ENCODE assay signal across 23 cellular contexts in genomic region chr1:5388622-5389021, GRCh38.
DNase-seq lines count a peak whose midpoint lies in the region; ATAC-seq and TF ChIP-seq lines count a peak whose summit lies in the region.
"Had no signal": no experiment of that assay in that cellular context is flagged by ENCODE, and none has a peak within 500 bp of the region (broad histone marks: within the 10 kb centered on the region; RNA-seq: fewer than 3 reads in every experiment).

No MANE protein-coding gene starts in this region.

- H3K27ac Mint-ChIP-seq in activated T-cell treated with anti-CD3 and anti-CD28 coated beads, Interleukin-2, amount 50 U/mL, for 72 hours = peak overlapping the region; percentile 60
- H3K27ac Mint-ChIP-seq in activated naive CD8-positive, alpha-beta T cell = peak overlapping the region; percentile 88
- no peak overlapping the region for H3K27ac Mint-ChIP-seq in neural progenitor cell
- H3K27ac Mint-ChIP-seq in MCF 10A (ENCODE audit: low read depth, unreplicated experiment) = no peak overlapping the region
- H3K27ac Mint-ChIP-seq: activated B cell treated with CpG ODN at 0.5 μM for 24 hours, brain, endodermal cell, H9, naive B cell had no signal

- peaks cover 16% of the 10 kb centered on the region for H3K4me1 Mint-ChIP-seq in activated T-cell treated with anti-CD3 and anti-CD28 coated beads, Interleukin-2, amount 50 U/mL, for 72 hours (ENCODE audit: low read depth)
- peaks cover 13% of the 10 kb centered on the region for H3K4me1 Mint-ChIP-seq in activated naive CD8-positive, alpha-beta T cell (ENCODE audit: low read depth)
- H3K4me1 Mint-ChIP-seq in neural progenitor cell (peaks cover 10% of the 10 kb centered on the region), MCF 10A (ENCODE audit: insufficient read depth, unreplicated experiment) (peaks cover 6% of the 10 kb centered on the region)
- H3K4me1 Mint-ChIP-seq: activated B cell treated with CpG ODN at 0.5 μM for 24 hours, endodermal cell, naive B cell had no signal

- H4K20me1 ChIP-seq in Loucy (ENCODE audit: insufficient read depth, low read length, poor library complexity, severe bottlenecking) (no peaks in the 10 kb centered on the region), neural progenitor cell (ENCODE audit: low read depth) (no peaks in the 10 kb centered on the region)

- H3K4me3 Mint-ChIP-seq in activated T-cell treated with anti-CD3 and anti-CD28 coated beads, Interleukin-2, amount 50 U/mL, for 72 hours = peak overlapping the region in 1 of 2 donors; percentile 51
- H3K4me3 Mint-ChIP-seq in activated naive CD8-positive, alpha-beta T cell = peak overlapping the region; percentile 85
- H3K4me3 Mint-ChIP-seq in neural progenitor cell = no peak overlapping the region
- H3K4me3 Mint-ChIP-seq in MCF 10A (ENCODE audit: unreplicated experiment) = no peak overlapping the region
- H3K4me3 Mint-ChIP-seq: activated B cell treated with CpG ODN at 0.5 μM for 24 hours, brain, endodermal cell, H9, naive B cell had no signal

- H3K4me3 ChIP-seq in Loucy (ENCODE audit: low read length, poor library complexity, severe bottlenecking) = peak overlapping the region; percentile 56
- no peak overlapping the region for H3K4me3 ChIP-seq in neural progenitor cell
- H3K4me3 ChIP-seq: right lobe of liver, SJCRH30, thoracic aorta had no signal

- H3F3A ChIP-seq in Loucy (ENCODE audit: low read depth) (peaks cover 10% of the 10 kb centered on the region; the same call in 1 of the 2 replicates), neural progenitor cell (ENCODE audit: low read depth) (no peaks in the 10 kb centered on the region)

- no peaks in the 10 kb centered on the region for H3K27me3 ChIP-seq in Loucy (ENCODE audit: insufficient read depth, low read length, poor library complexity, severe bottlenecking)
- H3K27me3 ChIP-seq in neural progenitor cell = no peaks in the 10 kb centered on the region
- H3K27me3 ChIP-seq: right lobe of liver had no signal

- H3K9me3 ChIP-seq in Loucy (ENCODE audit: insufficient read depth, low read depth, low read length) = no peaks in the 10 kb centered on the region
- no peaks in the 10 kb centered on the region for H3K9me3 ChIP-seq in neural progenitor cell (ENCODE audit: low read depth)
- H3K9me3 ChIP-seq: right lobe of liver, SJCRH30, thoracic aorta had no signal

- H3K9me2 ChIP-seq in Loucy (replicated peaks; ENCODE audit: low read depth, low read length) = no peaks in the 10 kb centered on the region

- H3K79me2 ChIP-seq in Loucy (ENCODE audit: insufficient read depth, low read length) = no peaks in the 10 kb centered on the region
- no peaks in the 10 kb centered on the region for H3K79me2 ChIP-seq in neural progenitor cell (ENCODE audit: low read depth)
- H3K79me2 ChIP-seq: parathyroid adenoma had no signal

- H3K27me3 Mint-ChIP-seq in activated T-cell treated with anti-CD3 and anti-CD28 coated beads, Interleukin-2, amount 50 U/mL, for 72 hours (ENCODE audit: low read depth) = no peaks in the 10 kb centered on the region
- H3K27me3 Mint-ChIP-seq in activated naive CD8-positive, alpha-beta T cell = no peaks in the 10 kb centered on the region
- H3K27me3 Mint-ChIP-seq in neural progenitor cell (ENCODE audit: insufficient read depth, low read depth) = peaks cover 5% of the 10 kb centered on the region
- H3K27me3 Mint-ChIP-seq in MCF 10A (ENCODE audit: insufficient read depth, unreplicated experiment) = no peaks in the 10 kb centered on the region

- H3K9ac ChIP-seq in Loucy (ENCODE audit: low read depth, low read length, poor library complexity, severe bottlenecking) = no peak overlapping the region
- H3K9ac ChIP-seq in neural progenitor cell = no peak overlapping the region
- H3K9ac ChIP-seq: parathyroid adenoma had no signal

- intact Hi-C loops in MCF 10A (cut with micrococcal nuclease) = no loop called here

- no peak for DNase-seq in activated T-cell treated with anti-CD3 and anti-CD28 coated beads, Interleukin-2, amount 50 U/mL, for 72 hours
- no peak for DNase-seq in activated T-cell treated with anti-CD3 and anti-CD28 coated beads, Interleukin-2, amount 50 U/mL, for 48 hours
- DNase-seq in neural progenitor cell (ENCODE audit: low spot score) = peak; percentile 26
- DNase-seq in stimulated activated CD4-positive, alpha-beta T cell treated with anti-CD3 and anti-CD28 coated beads, Interleukin-1b, Interleukin-23, amount 100 ng/mL, for 48 hours = no peak
- DNase-seq in MCF 10A (ENCODE audit: unreplicated experiment) = no peak
- DNase-seq: activated B cell treated with CpG ODN at 0.5 μM for 24 hours, endodermal cell, H9, mesenchymal stem cell, MV-4-11, naive B cell, NCI-H1694, NCI-H774, PC-3, right lobe of liver, SJCRH30, T-helper 9 cell had no signal

- H2AFZ ChIP-seq in Loucy (ENCODE audit: low read length) (no peak overlapping the region), neural progenitor cell (replicated peaks) (peak overlapping the region; percentile 42)
- H2AFZ ChIP-seq: parathyroid adenoma had no signal

- H3K4me2 ChIP-seq in Loucy (ENCODE audit: low read depth, low read length, poor library complexity, severe bottlenecking) = peak overlapping the region; percentile 76
- no peak overlapping the region for H3K4me2 ChIP-seq in neural progenitor cell

- no peaks in the 10 kb centered on the region for H3K36me3 Mint-ChIP-seq in activated T-cell treated with anti-CD3 and anti-CD28 coated beads, Interleukin-2, amount 50 U/mL, for 72 hours (ENCODE audit: insufficient read depth in 2 of 2)
- H3K36me3 Mint-ChIP-seq in activated naive CD8-positive, alpha-beta T cell = no peaks in the 10 kb centered on the region
- H3K36me3 Mint-ChIP-seq in neural progenitor cell (no peaks in the 10 kb centered on the region), MCF 10A (ENCODE audit: insufficient read depth, unreplicated experiment) (no peaks in the 10 kb centered on the region)
- H3K36me3 Mint-ChIP-seq: brain, naive B cell had no signal

- no peaks in the 10 kb centered on the region for H3K9me3 Mint-ChIP-seq in activated T-cell treated with anti-CD3 and anti-CD28 coated beads, Interleukin-2, amount 50 U/mL, for 72 hours
- no peaks in the 10 kb centered on the region for H3K9me3 Mint-ChIP-seq in activated naive CD8-positive, alpha-beta T cell (ENCODE audit: low read depth)
- H3K9me3 Mint-ChIP-seq in neural progenitor cell (no peaks in the 10 kb centered on the region), MCF 10A (ENCODE audit: unreplicated experiment) (no peaks in the 10 kb centered on the region)
- H3K9me3 Mint-ChIP-seq: activated B cell treated with CpG ODN at 0.5 μM for 24 hours, brain, endodermal cell, H9 had no signal

- POLR2A ChIA-PET in MCF 10A (lab: Yijun Ruan, JAX) = no interaction called here

- peak; percentile 28 to 40 for ATAC-seq in activated T-cell treated with anti-CD3 and anti-CD28 coated beads, Interleukin-2, amount 50 U/mL, for 72 hours (replicated peaks in 1 of 2)
- ATAC-seq in GM21576 (IDR thresholded peaks at IDR 0.05; ENCODE audit: unreplicated experiment) = no peak
- ATAC-seq: PC-3, right lobe of liver had no signal

- H3K27ac ChIP-seq in neural progenitor cell = no peak overlapping the region
- H3K27ac ChIP-seq: parathyroid adenoma, right lobe of liver, SJCRH30, thoracic aorta had no signal

- CTCF ChIA-PET in MCF 10A (lab: Yijun Ruan, JAX) = interaction anchor here (1.0 kb wide), 1 partner anchor 9 kb away, joined by 4 read pairs; no protein-coding TSS in a partner anchor

- H3K36me3 ChIP-seq in Loucy (ENCODE audit: insufficient read depth, low read length) = no peaks in the 10 kb centered on the region
- H3K36me3 ChIP-seq in neural progenitor cell = no peaks in the 10 kb centered on the region
- H3K36me3 ChIP-seq: right lobe of liver, SJCRH30, thoracic aorta had no signal

- BruUV-seq in MCF 10A (replicated peaks; lab: Mats Ljungman, UMichigan) = no TSS peak

- TF ChIP-seq CTCF in Loucy (conservative IDR thresholded peaks at IDR 0.05; ENCODE audit: low read length) (no peak), neural progenitor cell (IDR thresholded peaks at IDR 0.05) (no peak), MCF 10A (IDR thresholded peaks at IDR 0.05; ENCODE audit: unreplicated experiment) (no peak)

- H3K4me1 ChIP-seq in Loucy (ENCODE audit: insufficient read depth, low read length, poor library complexity, severe bottlenecking) = peaks cover 29% of the 10 kb centered on the region
- H3K4me1 ChIP-seq in neural progenitor cell = no peaks in the 10 kb centered on the region
- H3K4me1 ChIP-seq: parathyroid adenoma, right lobe of liver, SJCRH30 had no signal

Comparison
In these comparisons a context has a peak if more than half of its experiments do, and no peak if none do; other contexts are left out.
1. H3K27ac Mint-ChIP-seq: peak in activated T-cell treated with anti-CD3 and anti-CD28 coated beads, Interleukin-2, amount 50 U/mL, for 72 hours (single experiment) and activated naive CD8-positive, alpha-beta T cell (single experiment); none in neural progenitor cell (single experiment) and MCF 10A (single experiment).